19 cellular contexts compared by ENCODE assay signal in genomic region chr4:10672379-10672778, GRCh38. TPM values are rescaled to one million over a fixed set of nuclear protein-coding genes. Genes with fewer than 3 reads are reported as not detected.
DNase-seq lines count a peak whose midpoint lies in the region; ATAC-seq and TF ChIP-seq lines count a peak whose summit lies in the region.
"Had no signal": no experiment of that assay in that cellular context is flagged by ENCODE, and none has a peak within 500 bp of the region (broad histone marks: within the 10 kb centered on the region; RNA-seq: fewer than 3 reads in every experiment).

No MANE protein-coding gene starts in this region.

- peaks cover 0 to 27% of the 10 kb centered on the region in 2 donors for H3K4me1 ChIP-seq in naive thymus-derived CD4-positive, alpha-beta T cell (ENCODE audit: control insufficient read depth in 2 of 2, insufficient read depth in 2 of 2, low read length in 2 of 2)
- H3K4me1 ChIP-seq in testis = no peaks in the 10 kb centered on the region

- H3K9me3 ChIP-seq in KOPT-K1 (ENCODE audit: insufficient read depth, low read length, poor library complexity, severe bottlenecking) (no peaks in the 10 kb centered on the region), testis (no peaks in the 10 kb centered on the region)
- no peaks in the 10 kb centered on the region for H3K9me3 ChIP-seq in naive thymus-derived CD4-positive, alpha-beta T cell (ENCODE audit: control insufficient read depth in 2 of 3, low read length in 3 of 3)
- H3K9me3 ChIP-seq: MG63 had no signal

- H3K27me3 Mint-ChIP-seq in activated CD4-positive, alpha-beta T cell treated with anti-CD3 and anti-CD28 coated beads, Interleukin-2, amount 10 ng/mL, durations not matched to agents 7 days and 5 days = no peaks in the 10 kb centered on the region
- H3K27me3 Mint-ChIP-seq in activated naive CD8-positive, alpha-beta T cell treated with anti-CD3 and anti-CD28 coated beads for 36 hours = no peaks in the 10 kb centered on the region
- H3K27me3 Mint-ChIP-seq in naive thymus-derived CD4-positive, alpha-beta T cell = no peaks in the 10 kb centered on the region

- in situ Hi-C loops in brain microvascular endothelial cell (cut with HindIII; ENCODE audit: low pct_ligation_motif_present, low sequenced_read_pairs) = no loop called here

- H3K4me3 Mint-ChIP-seq in activated CD4-positive, alpha-beta T cell treated with anti-CD3 and anti-CD28 coated beads, Interleukin-2, amount 10 ng/mL, durations not matched to agents 7 days and 5 days = no peak overlapping the region
- no peak overlapping the region for H3K4me3 Mint-ChIP-seq in activated naive CD8-positive, alpha-beta T cell treated with anti-CD3 and anti-CD28 coated beads for 36 hours
- H3K4me3 Mint-ChIP-seq in naive thymus-derived CD4-positive, alpha-beta T cell = peak overlapping the region in 5 of 10 donors; percentile 13 to 67 (median 55)
- no peak overlapping the region for H3K4me3 Mint-ChIP-seq in stimulated activated effector memory CD8-positive, alpha-beta T cell treated with anti-CD3 and anti-CD28 coated beads, Interleukin-12 subunit alpha, Interleukin-12 subunit beta, amount 100 ng/mL, for 72 hours

- no peak overlapping the region for H3K4me3 ChIP-seq in naive thymus-derived CD4-positive, alpha-beta T cell (ENCODE audit: low read length)
- H3K4me3 ChIP-seq in testis (no peak overlapping the region), brain microvascular endothelial cell (ENCODE audit: low read depth, low read length) (no peak overlapping the region)
- H3K4me3 ChIP-seq: MG63 had no signal

- CTCF ChIA-PET in activated CD4-positive, alpha-beta T cell treated with anti-CD3 and anti-CD28 coated beads, Interleukin-2, amount 10 ng/mL, durations not matched to agents 7 days and 5 days (lab: Charles Lee) = no interaction called here
- CTCF ChIA-PET in naive thymus-derived CD4-positive, alpha-beta T cell (lab: Charles Lee) = no interaction called here

- H3K27me3 ChIP-seq in naive thymus-derived CD4-positive, alpha-beta T cell (ENCODE audit: control insufficient read depth in 2 of 2, insufficient read depth in 2 of 2, low read length in 2 of 2) = no peaks in the 10 kb centered on the region
- H3K27me3 ChIP-seq in testis (no peaks in the 10 kb centered on the region), brain microvascular endothelial cell (replicated peaks) (no peaks in the 10 kb centered on the region)
- H3K27me3 ChIP-seq: MG63 had no signal

- H3K9me3 Mint-ChIP-seq in activated CD4-positive, alpha-beta T cell treated with anti-CD3 and anti-CD28 coated beads, Interleukin-2, amount 10 ng/mL, durations not matched to agents 7 days and 5 days = peaks cover 16% of the 10 kb centered on the region
- peaks cover 5% of the 10 kb centered on the region for H3K9me3 Mint-ChIP-seq in activated naive CD8-positive, alpha-beta T cell treated with anti-CD3 and anti-CD28 coated beads for 36 hours
- peaks cover 0 to 12% (median 4%) of the 10 kb centered on the region in 11 donors for H3K9me3 Mint-ChIP-seq in naive thymus-derived CD4-positive, alpha-beta T cell
- H3K9me3 Mint-ChIP-seq in stimulated activated effector memory CD8-positive, alpha-beta T cell treated with anti-CD3 and anti-CD28 coated beads, Interleukin-12 subunit alpha, Interleukin-12 subunit beta, amount 100 ng/mL, for 72 hours = no peaks in the 10 kb centered on the region

- H3K36me3 Mint-ChIP-seq in activated CD4-positive, alpha-beta T cell treated with anti-CD3 and anti-CD28 coated beads, Interleukin-2, amount 10 ng/mL, durations not matched to agents 7 days and 5 days (ENCODE audit: low read depth) = peaks cover 7% of the 10 kb centered on the region
- peaks cover 5% of the 10 kb centered on the region for H3K36me3 Mint-ChIP-seq in activated naive CD8-positive, alpha-beta T cell treated with anti-CD3 and anti-CD28 coated beads for 36 hours
- H3K36me3 Mint-ChIP-seq in naive thymus-derived CD4-positive, alpha-beta T cell = peaks cover 0 to 17% (median 0%) of the 10 kb centered on the region in 5 donors
- no peaks in the 10 kb centered on the region for H3K36me3 Mint-ChIP-seq in stimulated activated effector memory CD8-positive, alpha-beta T cell treated with anti-CD3 and anti-CD28 coated beads, Interleukin-12 subunit alpha, Interleukin-12 subunit beta, amount 100 ng/mL, for 72 hours

- H3K27ac ChIP-seq in KOPT-K1 (ENCODE audit: low read depth, low read length, poor library complexity, severe bottlenecking) (peak overlapping the region; percentile 59), testis (no peak overlapping the region), brain microvascular endothelial cell (no peak overlapping the region)
- H3K27ac ChIP-seq in naive thymus-derived CD4-positive, alpha-beta T cell (ENCODE audit: low read depth, low read length) = peak overlapping the region; percentile 74

- no peak for DNase-seq in activated CD4-positive, alpha-beta T cell treated with anti-CD3 and anti-CD28 coated beads, Interleukin-2, amount 10 ng/mL, durations not matched to agents 7 days and 5 days
- no peak for DNase-seq in activated CD4-positive, alpha-beta T cell treated with anti-CD3 and anti-CD28 coated beads, Interleukin-2, amount 50 U/mL, for 4 hours
- DNase-seq in activated naive CD8-positive, alpha-beta T cell treated with anti-CD3 and anti-CD28 coated beads for 36 hours = no peak
- DNase-seq in naive thymus-derived CD4-positive, alpha-beta T cell = no peak
- DNase-seq in testis (no peak), brain microvascular endothelial cell (no peak)
- no peak for DNase-seq in stimulated activated effector memory CD8-positive, alpha-beta T cell treated with anti-CD3 and anti-CD28 coated beads, Interleukin-12 subunit alpha, Interleukin-12 subunit beta, amount 100 ng/mL, for 72 hours (ENCODE audit: low spot score in 2 of 2)
- DNase-seq: C1 segment of cervical spinal cord, COR-L47, GF-D8, MG63, NCI-H1092 treated with DMSO at 0.1 percent for 48 hours, NCI-H2107, NCI-H2227 treated with DMSO at 0.1 percent for 48 hours, NCI-H524 treated with DMSO at 0.1 percent for 48 hours, OCI-M1 had no signal

- H3K36me3 ChIP-seq in KOPT-K1 (ENCODE audit: insufficient read depth, low read length) (no peaks in the 10 kb centered on the region), testis (ENCODE audit: low read depth, missing control alignments) (no peaks in the 10 kb centered on the region), brain microvascular endothelial cell (replicated peaks) (no peaks in the 10 kb centered on the region)
- H3K36me3 ChIP-seq in naive thymus-derived CD4-positive, alpha-beta T cell (ENCODE audit: control insufficient read depth in 2 of 3, insufficient read depth in 3 of 3, low read length in 3 of 3) = no peaks in the 10 kb centered on the region
- H3K36me3 ChIP-seq: MG63 had no signal

- H3K4me1 Mint-ChIP-seq in activated CD4-positive, alpha-beta T cell treated with anti-CD3 and anti-CD28 coated beads, Interleukin-2, amount 10 ng/mL, durations not matched to agents 7 days and 5 days = peaks cover 46% of the 10 kb centered on the region
- peaks cover 30% of the 10 kb centered on the region for H3K4me1 Mint-ChIP-seq in activated naive CD8-positive, alpha-beta T cell treated with anti-CD3 and anti-CD28 coated beads for 36 hours
- peaks cover 3 to 45% (median 29%) of the 10 kb centered on the region in 7 donors for H3K4me1 Mint-ChIP-seq in naive thymus-derived CD4-positive, alpha-beta T cell
- peaks cover 12% of the 10 kb centered on the region for H3K4me1 Mint-ChIP-seq in stimulated activated effector memory CD8-positive, alpha-beta T cell treated with anti-CD3 and anti-CD28 coated beads, Interleukin-12 subunit alpha, Interleukin-12 subunit beta, amount 100 ng/mL, for 72 hours

- peak overlapping the region; percentile 89 for H3K27ac Mint-ChIP-seq in activated CD4-positive, alpha-beta T cell treated with anti-CD3 and anti-CD28 coated beads, Interleukin-2, amount 10 ng/mL, durations not matched to agents 7 days and 5 days
- peak overlapping the region; percentile 71 for H3K27ac Mint-ChIP-seq in activated naive CD8-positive, alpha-beta T cell treated with anti-CD3 and anti-CD28 coated beads for 36 hours
- H3K27ac Mint-ChIP-seq in naive thymus-derived CD4-positive, alpha-beta T cell = peak overlapping the region in 8 of 9 donors; percentile 82 to 94 (median 91)
- H3K27ac Mint-ChIP-seq in stimulated activated effector memory CD8-positive, alpha-beta T cell treated with anti-CD3 and anti-CD28 coated beads, Interleukin-12 subunit alpha, Interleukin-12 subunit beta, amount 100 ng/mL, for 72 hours = no peak overlapping the region

- TF ChIP-seq POLR2A in testis (IDR thresholded peaks at IDR 0.05) = no peak

- ATAC-seq in naive thymus-derived CD4-positive, alpha-beta T cell = no peak
- no peak for ATAC-seq in stimulated activated effector memory CD8-positive, alpha-beta T cell treated with anti-CD3 and anti-CD28 coated beads, Interleukin-12 subunit alpha, Interleukin-12 subunit beta, amount 100 ng/mL, for 72 hours

- 71 to 82% methylated on average over 3 of the region's 3 CpGs for WGBS in testis, 2 donors

- POLR2A ChIA-PET in activated CD4-positive, alpha-beta T cell treated with anti-CD3 and anti-CD28 coated beads, Interleukin-2, amount 10 ng/mL, durations not matched to agents 7 days and 5 days (lab: Charles Lee) = no interaction called here
- POLR2A ChIA-PET in naive thymus-derived CD4-positive, alpha-beta T cell (lab: Charles Lee) = no interaction called here

- intact Hi-C loops in naive thymus-derived CD4-positive, alpha-beta T cell (cut with micrococcal nuclease) = loop anchor here (1.0 to 10.0 kb wide), 6 partner anchors 50 to 800 kb away; partner anchors contain the start of gene WDR1 (in 1 of the 2)
- intact Hi-C loops in testis (cut with DNase I; ENCODE audit: low total_unique reads) = no loop called here

- TF ChIP-seq CTCF in testis (IDR thresholded peaks at IDR 0.05) = no peak
- no peak for TF ChIP-seq CTCF in brain microvascular endothelial cell (IDR thresholded peaks at IDR 0.05; ENCODE audit: low read depth, low read length, missing control alignments)

RNA-seq across cellular contexts. Expression of gene CLNK, which starts 12.2 kb away (rescaled TPM):
- not detected for total RNA-seq in activated CD4-positive, alpha-beta T cell treated with anti-CD3 and anti-CD28 coated beads, Interleukin-2, amount 10 ng/mL, durations not matched to agents 7 days and 5 days
- under 1 TPM; 0.32 to 0.35 TPM for total RNA-seq in activated naive CD8-positive, alpha-beta T cell treated with anti-CD3 and anti-CD28 coated beads for 36 hours
- under 1 TPM in 3 of 5 experiments, not detected in 2; 0.13 to 0.66 (median 0.22) TPM for total RNA-seq in naive thymus-derived CD4-positive, alpha-beta T cell
- polyA plus RNA-seq in naive thymus-derived CD4-positive, alpha-beta T cell = not detected
- total RNA-seq in testis = under 1 TPM in 1 of 2 donors, not detected in 1; 0.12 TPM
- 0.94 TPM for polyA plus RNA-seq in testis (ENCODE audit: insufficient read depth, low read depth, low replicate concordance)
- total RNA-seq: Daoy, H4 had no signal

Comparison
In these comparisons a context has a peak if more than half of its experiments do, and no peak if none do; other contexts are left out.
1. H3K27ac ChIP-seq: peak in KOPT-K1 (single experiment) and naive thymus-derived CD4-positive, alpha-beta T cell (single experiment); none in testis (0 of 2) and brain microvascular endothelial cell (single experiment).